ENCODE assay signal across 8 cellular contexts in genomic region chr6:44222486-44222986, GRCh38. TPM values are rescaled to one million over a fixed set of nuclear protein-coding genes. Genes with fewer than 3 reads are reported as not detected.
DNase-seq lines count a peak whose midpoint lies in the region; ATAC-seq and TF ChIP-seq lines count a peak whose summit lies in the region.

No MANE protein-coding gene starts in this region.

- no peaks in the 10 kb centered on the region for H3K27me3 ChIP-seq in lung (ENCODE audit: control insufficient read depth, insufficient read depth)

- H3K4me3 ChIP-seq in astrocyte of the cerebellum (ENCODE audit: low read depth, low read length) (peak overlapping the region; percentile 49), lung (no peak overlapping the region)

- CTCF ChIA-PET in activated naive CD4-positive, alpha-beta T cell treated with anti-CD3 and anti-CD28 coated beads for 36 hours (lab: Charles Lee) = interaction anchor here (1.3 to 5.9 kb wide), 5 partner anchors 13 to 91 kb away, joined by 3 to 77 read pairs (median 4); no protein-coding TSS in a partner anchor

- H3K27ac Mint-ChIP-seq in activated naive CD4-positive, alpha-beta T cell treated with anti-CD3 and anti-CD28 coated beads for 36 hours = no peak overlapping the region
- H3K27ac Mint-ChIP-seq in type B pancreatic cell = peak overlapping the region; percentile 52

- no peak for ATAC-seq in lung (ENCODE audit: insufficient read depth, low FRiP score)
- ATAC-seq in HG02870 (IDR thresholded peaks at IDR 0.05; ENCODE audit: unreplicated experiment) = no peak
- no peak for ATAC-seq in GM18498 (IDR thresholded peaks at IDR 0.05; ENCODE audit: unreplicated experiment)

- peaks cover 53% of the 10 kb centered on the region for H3K4me1 Mint-ChIP-seq in activated naive CD4-positive, alpha-beta T cell treated with anti-CD3 and anti-CD28 coated beads for 36 hours (ENCODE audit: low read depth)
- H3K4me1 Mint-ChIP-seq in type B pancreatic cell (ENCODE audit: unreplicated experiment) = peaks cover 45% of the 10 kb centered on the region

- H3K4me1 ChIP-seq in lung (ENCODE audit: control insufficient read depth in 2 of 2, insufficient read depth in 2 of 2, low read length in 2 of 2) = peaks cover 18 to 29% of the 10 kb centered on the region in 2 donors

- intact Hi-C loops in activated naive CD4-positive, alpha-beta T cell treated with anti-CD3 and anti-CD28 coated beads for 36 hours (cut with micrococcal nuclease) = loop anchor here (2.0 to 5.0 kb wide), 3 partner anchors 50 to 164 kb away; partner anchors contain the start of genes AARS2 and CDC5L

- in situ Hi-C loops in astrocyte of the cerebellum (cut with HindIII; ENCODE audit: low sequenced_read_pairs) = no loop called here

- H3K36me3 Mint-ChIP-seq in activated naive CD4-positive, alpha-beta T cell treated with anti-CD3 and anti-CD28 coated beads for 36 hours (ENCODE audit: low read depth) = peaks cover 8% of the 10 kb centered on the region
- H3K36me3 Mint-ChIP-seq in type B pancreatic cell = no peaks in the 10 kb centered on the region

- no peak for TF ChIP-seq CTCF in astrocyte of the cerebellum (IDR thresholded peaks at IDR 0.05; ENCODE audit: low read depth, low read length, missing control alignments)
- no peak for TF ChIP-seq CTCF in lung (IDR thresholded peaks at IDR 0.05; ENCODE audit: control extremely low read depth, extremely low read depth)
- no peak for TF ChIP-seq CTCF in type B pancreatic cell (conservative IDR thresholded peaks at IDR 0.05)

- H3K4me3 Mint-ChIP-seq in activated naive CD4-positive, alpha-beta T cell treated with anti-CD3 and anti-CD28 coated beads for 36 hours = peak overlapping the region; percentile 85
- peak overlapping the region; percentile 85 for H3K4me3 Mint-ChIP-seq in type B pancreatic cell

- no peak for DNase-seq in activated naive CD4-positive, alpha-beta T cell treated with anti-CD3 and anti-CD28 coated beads for 36 hours
- DNase-seq in activated naive CD4-positive, alpha-beta T cell treated with Interleukin-2 at 50 U/mL for 16 hours = no peak
- DNase-seq in astrocyte of the cerebellum (ENCODE audit: low read depth) = no peak
- DNase-seq in lung (ENCODE audit: low spot score) = no peak
- no peak for DNase-seq in type B pancreatic cell (ENCODE audit: extremely low spot score, unreplicated experiment)
- no peak for DNase-seq in Ammon's horn (ENCODE audit: low spot score)

- H3K27ac ChIP-seq in lung (ENCODE audit: low read depth in 1 of 2, low read length in 1 of 2) = peak overlapping the region; percentile 27 to 92

- WGBS in lung, 2 donors = 55 to 72% methylated on average over 9 of the region's 9 CpGs

- H3K9me3 ChIP-seq in lung (ENCODE audit: control insufficient read depth in 2 of 2, insufficient read depth in 1 of 2, low read length in 1 of 2) = no peaks in the 10 kb centered on the region

- no peaks in the 10 kb centered on the region for H3K36me3 ChIP-seq in lung (ENCODE audit: control insufficient read depth in 2 of 2, insufficient read depth in 2 of 2, low read length in 2 of 2)

- H3K27me3 Mint-ChIP-seq in activated naive CD4-positive, alpha-beta T cell treated with anti-CD3 and anti-CD28 coated beads for 36 hours (ENCODE audit: low read depth) = peaks cover 2% of the 10 kb centered on the region
- peaks cover 18% of the 10 kb centered on the region for H3K27me3 Mint-ChIP-seq in type B pancreatic cell

- H3K9me3 Mint-ChIP-seq in activated naive CD4-positive, alpha-beta T cell treated with anti-CD3 and anti-CD28 coated beads for 36 hours = no peaks in the 10 kb centered on the region
- H3K9me3 Mint-ChIP-seq in type B pancreatic cell = no peaks in the 10 kb centered on the region

RNA-seq across cellular contexts. Expression of gene SLC29A1, which starts 0.9 kb away (rescaled TPM):
- 10 to 100 TPM; 32.7 to 33.4 TPM for total RNA-seq in activated naive CD4-positive, alpha-beta T cell treated with anti-CD3 and anti-CD28 coated beads for 36 hours
- total RNA-seq in lung = 10 to 100 TPM; 19.1 to 42.7 TPM
- polyA plus RNA-seq in lung = 10 to 100 TPM; 20.3 to 32.5 TPM
- total RNA-seq in type B pancreatic cell (ENCODE audit: low replicate concordance) = 33.6 and 50.9 TPM in 2 replicates

RNA-seq across cellular contexts. Expression of gene MYMX, which starts 5.8 kb away (rescaled TPM):
- not detected for total RNA-seq in activated naive CD4-positive, alpha-beta T cell treated with anti-CD3 and anti-CD28 coated beads for 36 hours
- total RNA-seq in lung = not detected
- polyA plus RNA-seq in lung = under 1 TPM in 1 of 2 donors, not detected in 1; 0.21 TPM
- total RNA-seq in type B pancreatic cell (ENCODE audit: low replicate concordance) = 0.53 and 0.59 TPM in 2 replicates

RNA-seq across cellular contexts. Expression of gene HSP90AB1, which starts 24.4 kb away (rescaled TPM):
- 1,000 to 10,000 TPM; 1,951 to 2,044 TPM for total RNA-seq in activated naive CD4-positive, alpha-beta T cell treated with anti-CD3 and anti-CD28 coated beads for 36 hours
- total RNA-seq in lung (100 to 1,000 TPM; 458 to 700 TPM), type B pancreatic cell (ENCODE audit: low replicate concordance) (880 and 1,082 TPM in 2 replicates)
- polyA plus RNA-seq in lung = 100 to 1,000 TPM; 289 to 560 TPM

RNA-seq across cellular contexts. Expression of gene SLC35B2, which starts 34.8 kb away (rescaled TPM):
- 1 to 10 TPM; 7.2 to 7.3 TPM for total RNA-seq in activated naive CD4-positive, alpha-beta T cell treated with anti-CD3 and anti-CD28 coated beads for 36 hours
- 10 to 100 TPM; 29.9 to 44.4 TPM for total RNA-seq in lung
- polyA plus RNA-seq in lung = 10 to 100 TPM; 15.0 to 39.9 TPM
- total RNA-seq in type B pancreatic cell (ENCODE audit: low replicate concordance) = 39.6 and 46.1 TPM in 2 replicates

RNA-seq across cellular contexts. Expression of gene NFKBIE, which starts 42.8 kb away (rescaled TPM):
- 1 to 10 TPM; 9.1 to 9.6 TPM for total RNA-seq in activated naive CD4-positive, alpha-beta T cell treated with anti-CD3 and anti-CD28 coated beads for 36 hours
- total RNA-seq in lung (10 to 100 TPM; 13.1 to 20.1 TPM), type B pancreatic cell (ENCODE audit: low replicate concordance) (9.2 and 10.7 TPM in 2 replicates)
- polyA plus RNA-seq in lung = 10 to 100 TPM; 20.7 to 40.6 TPM
